Comparison of ENCODE assay signal across 16 cellular contexts in genomic region chr2:202541137-202541536, GRCh38.
DNase-seq lines count a peak whose midpoint lies in the region; ATAC-seq and TF ChIP-seq lines count a peak whose summit lies in the region.
"Had no signal": no experiment of that assay in that cellular context is flagged by ENCODE, and none has a peak within 500 bp of the region (broad histone marks: within the 10 kb centered on the region; RNA-seq: fewer than 3 reads in every experiment).

No MANE protein-coding gene starts in this region.

- H3K27me3 ChIP-seq in right atrium auricular region = no peaks in the 10 kb centered on the region
- no peaks in the 10 kb centered on the region for H3K27me3 ChIP-seq in aorta (ENCODE audit: control insufficient read depth in 1 of 2, insufficient read depth in 2 of 2, low read length in 1 of 2)
- H3K27me3 ChIP-seq: BLaER1, colonic mucosa, neural progenitor cell, tibial artery had no signal

- WGBS in aorta, 2 donors = 4% methylated on average over 3 of the region's 3 CpGs

- POLR2A ChIA-PET in GM10248 (lab: Yijun Ruan, JAX) = interaction anchor here (0.6 kb wide), 1 partner anchor 272 kb away, joined by 3 read pairs; no protein-coding TSS in a partner anchor

- CTCF ChIA-PET in GM10248 (lab: Yijun Ruan, JAX) = no interaction called here

- intact Hi-C loops in Right ventricle myocardium inferior (cut with DNase I) = loop anchor here (5.0 to 10.0 kb wide), 2 partner anchors 164 to 266 kb away; partner anchors contain the start of gene BMPR2
- intact Hi-C loops in aorta (cut with DNase I) = loop anchor here (2.0 to 10.0 kb wide), 2 partner anchors 164 to 166 kb away; partner anchors contain the start of gene BMPR2 (in 2 of the 2)

- H3K4me1 ChIP-seq in right atrium auricular region = peaks cover 0 to 8% of the 10 kb centered on the region in 2 donors
- H3K4me1 ChIP-seq in aorta (ENCODE audit: control insufficient read depth in 1 of 2, insufficient read depth in 2 of 2, low read length in 2 of 2) = no peaks in the 10 kb centered on the region
- H3K4me1 ChIP-seq: A549, BLaER1, colonic mucosa, neural progenitor cell had no signal

- peak; percentile 82 for ATAC-seq in Right ventricle myocardium inferior
- ATAC-seq in aorta (ENCODE audit: low FRiP score) = peak; percentile 66
- ATAC-seq in HG02884 (IDR thresholded peaks at IDR 0.05; ENCODE audit: unreplicated experiment) = no peak
- ATAC-seq: A549; stimulated activated naive B cell treated with anti-CD40 and anti-IgM and Interleukin-4, amounts not matched to agents 10 μg/mL and 1 μg/mL and 100 μg/mL, for 72 hours had no signal

- H3K36me3 ChIP-seq in right atrium auricular region (no peaks in the 10 kb centered on the region), aorta (ENCODE audit: control insufficient read depth in 1 of 2, insufficient read depth in 2 of 2, low read length in 1 of 2) (no peaks in the 10 kb centered on the region)
- H3K36me3 ChIP-seq: BLaER1, colonic mucosa, neural progenitor cell, tibial artery had no signal

- no peak for TF ChIP-seq CTCF in right atrium auricular region (IDR thresholded peaks at IDR 0.05)
- no peak for TF ChIP-seq CTCF in fibroblast of the aortic adventitia (IDR thresholded peaks at IDR 0.05; ENCODE audit: insufficient read depth, low read length)
- no peak for TF ChIP-seq CTCF in GM10248 (IDR thresholded peaks at IDR 0.05; ENCODE audit: control extremely low read depth, extremely low read depth, low read depth, missing control alignments)

- H3K4me3 ChIP-seq in right atrium auricular region = no peak overlapping the region
- H3K4me3 ChIP-seq in fibroblast of the aortic adventitia (ENCODE audit: low read depth, low read length) = no peak overlapping the region
- H3K4me3 ChIP-seq in aorta (ENCODE audit: low read length in 2 of 2) = no peak overlapping the region
- H3K4me3 ChIP-seq: A549, BLaER1, colonic mucosa, neural progenitor cell, tibial artery had no signal

- H3K9me3 ChIP-seq in right atrium auricular region (no peaks in the 10 kb centered on the region), aorta (ENCODE audit: control insufficient read depth, low read length) (no peaks in the 10 kb centered on the region)
- H3K9me3 ChIP-seq: A549, colonic mucosa, tibial artery had no signal

- DNase-seq in Right ventricle myocardium inferior (ENCODE audit: missing footprints) (no peak), right atrium auricular region (ENCODE audit: low spot score) (no peak), NCI-H2196 treated with DMSO at 0.1 percent for 48 hours (lab: John Stamatoyannopoulos, UW; ENCODE audit: unreplicated experiment) (peak; percentile 61), fibroblast of the aortic adventitia (ENCODE audit: low read depth) (peak; percentile 51), aorta (no peak), GM10248 (ENCODE audit: extremely low spot score) (no peak)
- no peak for DNase-seq in effector CD8-positive, alpha-beta T cell (lab: John Stamatoyannopoulos, UW)
- DNase-seq: colonic mucosa; Kasumi-1; stimulated activated naive B cell treated with anti-CD40 and anti-IgM and Interleukin-4, amounts not matched to agents 10 μg/mL and 1 μg/mL and 100 μg/mL, for 72 hours; tibial artery had no signal

- peak overlapping the region in 1 of 2 donors; percentile 8 for H3K27ac ChIP-seq in right atrium auricular region
- H3K27ac ChIP-seq in aorta (ENCODE audit: low read depth in 1 of 2, low read length in 2 of 2) = no peak overlapping the region
- H3K27ac ChIP-seq: A549, BLaER1, colonic mucosa, neural progenitor cell, RWPE1 had no signal

Comparison
In these comparisons a context has a peak if more than half of its experiments do, and no peak if none do; other contexts are left out.
1. DNase-seq: peak in NCI-H2196 treated with DMSO at 0.1 percent for 48 hours (single experiment) and fibroblast of the aortic adventitia (single experiment); none in Right ventricle myocardium inferior (single experiment), right atrium auricular region (single experiment), aorta (0 of 2), effector CD8-positive, alpha-beta T cell (single experiment) and GM10248 (single experiment).